Comparison of ENCODE assay signal across 2 cellular contexts in genomic region chr7:95008773-95009172, GRCh38.
DNase-seq lines count a peak whose midpoint lies in the region; ATAC-seq, FAIRE-seq and TF ChIP-seq lines count a peak whose summit lies in the region.
"Not testable (repeated sequence)": the region's sequence is repeated elsewhere in the genome, so short reads cannot be mapped to it uniquely, and the experiment has no call there.

No MANE protein-coding gene starts in this region.

- POLR2A ChIA-PET in HEK293 (lab: Yijun Ruan, JAX); K562 (lab: Yijun Ruan, JAX): not testable (repeated sequence)

- CTCF ChIA-PET in HEK293 (lab: Yijun Ruan, JAX), result interaction anchor here (0.6 kb wide), 1 partner anchor 15 kb away, joined by 3 read pairs; no protein-coding TSS in a partner anchor
- CTCF ChIA-PET in K562 (lab: Yijun Ruan, JAX; ENCODE audit: low intra/inter-chr PET ratio), result not testable (repeated sequence)

- not testable (repeated sequence) for TF ChIP-seq EP300 in K562 (IDR thresholded peaks at IDR 0.05; ENCODE audit: low read length)

- not testable (repeated sequence) for H3K4me2 ChIP-seq in K562 (ENCODE audit: insufficient read depth, low read length)

- not testable (repeated sequence) for TF ChIP-seq CTCF in HEK293 (tag by site-specific recombination; IDR thresholded peaks at IDR 0.05); K562 (IDR thresholded peaks at IDR 0.05 in 2 of 3, conservative IDR thresholded peaks at IDR 0.05 in 1 of 3; ENCODE audit: insufficient read depth in 2 of 3, low read depth in 1 of 3, low read length in 3 of 3)

- H3K9me3 ChIP-seq in HEK293 (ENCODE audit: control insufficient read depth, insufficient read depth, low read depth, low read length); K562 (replicated peaks; ENCODE audit: control insufficient read depth, insufficient read depth, low read depth, low read length): not testable (repeated sequence)

- H3K36me3 ChIP-seq in HEK293 (ENCODE audit: control insufficient read depth in 2 of 2, insufficient read depth in 1 of 2, low read length in 2 of 2); K562 (ENCODE audit: control insufficient read depth, insufficient read depth, low read length): not testable (repeated sequence)

- H3K4me1 ChIP-seq in HEK293 (ENCODE audit: control insufficient read depth, insufficient read depth, low read length); K562 (replicated peaks in 1 of 2; ENCODE audit: control insufficient read depth in 2 of 2, insufficient read depth in 2 of 2, low read length in 2 of 2): not testable (repeated sequence)

- not testable (repeated sequence) for ATAC-seq in K562

- FAIRE-seq in K562 (lab: Jason Lieb, UNC), result not testable (repeated sequence)

- TF ChIP-seq RAD21 in K562 (CRISPR knock-in tag; conservative IDR thresholded peaks at IDR 0.05 in 1 of 2, IDR thresholded peaks at IDR 0.05 in 1 of 2), result not testable (repeated sequence)

- not testable (repeated sequence) for BruUV-seq in K562 (replicated peaks; lab: Mats Ljungman, UMichigan)

- not testable (repeated sequence) for H3K27me3 ChIP-seq in K562 (ENCODE audit: control insufficient read depth in 2 of 2, insufficient read depth in 2 of 2, low read length in 2 of 2)

- not testable (repeated sequence) for H3K79me2 ChIP-seq in K562 (ENCODE audit: control insufficient read depth, insufficient read depth, low read length)

- TF ChIP-seq POLR2A in K562 (conservative IDR thresholded peaks at IDR 0.05), result not testable (repeated sequence)

- not testable (repeated sequence) for DNase-seq in K562 (ENCODE audit: extremely low read depth in 1 of 4, low spot score in 3 of 4)

- intact Hi-C loops in K562 (cut with micrococcal nuclease), result not testable (repeated sequence)

- H3K4me3 ChIP-seq in HEK293 (ENCODE audit: low read depth, low read length); K562: not testable (repeated sequence)

- WGBS in K562 (ENCODE audit: insufficient coverage, low coverage, missing lambda C conversion rate), result 4% methylated on average over 2 of the region's 6 CpGs

- H4K20me1 ChIP-seq in K562 (replicated peaks; ENCODE audit: control insufficient read depth, insufficient read depth, low read length), result not testable (repeated sequence)

- not testable (repeated sequence) for H2AFZ ChIP-seq in K562 (ENCODE audit: low read depth, low read length)

- H3K9ac ChIP-seq in K562 (ENCODE audit: insufficient read depth in 1 of 2, low read depth in 2 of 2, low read length in 2 of 2), result not testable (repeated sequence)

- not testable (repeated sequence) for H3K27ac ChIP-seq in HEK293 (ENCODE audit: extremely low read depth, low read depth, low read length); K562 (ENCODE audit: extremely low read depth, low read depth, low read length)

- in situ Hi-C loops in K562 (cut with MboI), result not testable (repeated sequence)

- not testable (repeated sequence) for H3K9me1 ChIP-seq in K562 (ENCODE audit: control insufficient read depth, insufficient read depth, low read length)

TF ChIP-seq in HEK293, 187 proteins besides CTCF, POLR2A, EP300 and RAD21:
- peak; percentile 95 for TF ChIP-seq ZNF580 (tag by site-specific recombination; IDR thresholded peaks at IDR 0.05)
- TF ChIP-seq ZNF146 (tag by site-specific recombination; IDR thresholded peaks at IDR 0.05), result peak; percentile 95

TF ChIP-seq in K562, 482 proteins besides CTCF, POLR2A, EP300 and RAD21:
- TF ChIP-seq ZNF146 (CRISPR knock-in tag; IDR thresholded peaks at IDR 0.05; ENCODE audit: unreplicated experiment), result peak; percentile 24
